ENCODE assay signal across 10 cellular contexts in genomic region chr13:99895428-99895998, GRCh38.
A peak's percentile ranks its signal among the peaks of the same experiment; 100 is the strongest.
DNase-seq lines count a peak whose midpoint lies in the region; ATAC-seq and TF ChIP-seq lines count a peak whose summit lies in the region.
"Had no signal": no experiment of that assay in that cellular context is flagged by ENCODE, and none has a peak within 500 bp of the region (broad histone marks: within the 10 kb centered on the region; RNA-seq: fewer than 3 reads in every experiment).

No MANE protein-coding gene starts in this region.

- H3K4me1 ChIP-seq in mononuclear cell (ENCODE audit: insufficient read depth, low read length) (peaks cover 18% of the 10 kb centered on the region), thyroid gland (peaks cover 8 to 11% of the 10 kb centered on the region in 2 donors), Caco-2 (no peaks in the 10 kb centered on the region)

- H3K36me3 ChIP-seq in brain microvascular endothelial cell (replicated peaks): no peaks in the 10 kb centered on the region
- H3K36me3 ChIP-seq in thyroid gland: no peaks in the 10 kb centered on the region
- no peaks in the 10 kb centered on the region for H3K36me3 ChIP-seq in Caco-2 (ENCODE audit: control insufficient read depth, insufficient read depth, low read length)

- H3K27me3 Mint-ChIP-seq in Caco-2 (ENCODE audit: insufficient read depth, unreplicated experiment): peaks cover 3% of the 10 kb centered on the region

- no peak overlapping the region for H3K27ac Mint-ChIP-seq in Caco-2 (ENCODE audit: unreplicated experiment)

- H3K27me3 ChIP-seq in brain microvascular endothelial cell (replicated peaks) (peaks cover 7% of the 10 kb centered on the region), mononuclear cell (ENCODE audit: insufficient read depth, low read length) (peaks cover 59% of the 10 kb centered on the region), thyroid gland (peaks cover 20% of the 10 kb centered on the region), Caco-2 (replicated peaks; ENCODE audit: control insufficient read depth, insufficient read depth, low read length) (no peaks in the 10 kb centered on the region)

- POLR2A ChIA-PET in Caco-2 (lab: Charles Lee): no interaction called here

- H3K9me3 Mint-ChIP-seq in Caco-2 (ENCODE audit: unreplicated experiment): no peaks in the 10 kb centered on the region

- in situ Hi-C loops in brain microvascular endothelial cell (cut with HindIII; ENCODE audit: low pct_ligation_motif_present, low sequenced_read_pairs): no loop called here

- CTCF ChIA-PET in Caco-2 (lab: Charles Lee): no interaction called here

- H3K9me3 ChIP-seq in mononuclear cell (ENCODE audit: low read depth, low read length) (no peaks in the 10 kb centered on the region), thyroid gland (no peaks in the 10 kb centered on the region), Caco-2 (no peaks in the 10 kb centered on the region)

- TF ChIP-seq POLR2A in thyroid gland (IDR thresholded peaks at IDR 0.05): no peak

- intact Hi-C loops in thyroid gland (cut with DNase I): no loop called here
- intact Hi-C loops in Caco-2 (cut with micrococcal nuclease; ENCODE audit: unreplicated experiment): no loop called here

- H3K36me3 Mint-ChIP-seq in Caco-2 (ENCODE audit: insufficient read depth, unreplicated experiment): no peaks in the 10 kb centered on the region

- H3K4me3 Mint-ChIP-seq in Caco-2 (ENCODE audit: unreplicated experiment): no peak overlapping the region

- TF ChIP-seq CTCF in brain microvascular endothelial cell (IDR thresholded peaks at IDR 0.05; ENCODE audit: low read depth, low read length, missing control alignments) (no peak), thyroid gland (IDR thresholded peaks at IDR 0.05) (no peak), Caco-2 (IDR thresholded peaks at IDR 0.05; ENCODE audit: insufficient read depth in 1 of 2, low read depth in 1 of 2, low read length in 1 of 2, severe bottlenecking in 1 of 2, unreplicated experiment in 1 of 2) (no peak)

- peak; percentile 66 for DNase-seq in activated effector memory CD4-positive, alpha-beta T cell treated with anti-CD3 and anti-CD28 coated beads, Interleukin-2, amount 50 U/mL, for 16 hours
- DNase-seq in activated effector memory CD4-positive, alpha-beta T cell treated with Interleukin-2 at 50 U/mL for 16 hours: no peak
- DNase-seq in brain microvascular endothelial cell (no peak), thyroid gland (no peak), Caco-2 (no peak), NCI-H69 (lab: John Stamatoyannopoulos, UW) (no peak)
- DNase-seq: Kasumi-1 had no signal

- 5 to 8% methylated on average over 47 to 51 of the region's 56 CpGs for WGBS in thyroid gland, 2 donors

- ATAC-seq in HG03280 (IDR thresholded peaks at IDR 0.05; ENCODE audit: unreplicated experiment): no peak

- no peak overlapping the region for H3K27ac ChIP-seq in brain microvascular endothelial cell
- H3K27ac ChIP-seq in thyroid gland: no peak overlapping the region
- H3K27ac ChIP-seq: SK-N-MC had no signal

- H3K4me3 ChIP-seq in brain microvascular endothelial cell (ENCODE audit: low read depth, low read length) (peak overlapping the region; percentile 29), mononuclear cell (ENCODE audit: low read length) (peak overlapping the region; percentile 29), thyroid gland (replicated peaks in 1 of 3) (peak overlapping the region; percentile 4 to 21 (median 6)), Caco-2 (ENCODE audit: low read depth, low read length) (no peak overlapping the region)
- H3K4me3 ChIP-seq: SK-N-MC had no signal

- no peaks in the 10 kb centered on the region for H3K4me1 Mint-ChIP-seq in Caco-2 (ENCODE audit: low read depth, unreplicated experiment)

- BruUV-seq in Caco-2 (replicated peaks; lab: Mats Ljungman, UMichigan): no TSS peak
